8 cellular contexts compared by ENCODE assay signal in genomic region chr10:97291357-97292096, GRCh38. TPM values are rescaled to one million over a fixed set of nuclear protein-coding genes. Genes with fewer than 3 reads are reported as not detected.
DNase-seq lines count a peak whose midpoint lies in the region; ATAC-seq and TF ChIP-seq lines count a peak whose summit lies in the region.

No MANE protein-coding gene starts in this region.

- H3K4me3 Mint-ChIP-seq in CD4-positive, alpha-beta memory T cell = peak overlapping the region; percentile 87 to 99 (median 94)
- H3K4me3 Mint-ChIP-seq in mesothelial cell of epicardium = peak overlapping the region; percentile 76

- H3K4me1 Mint-ChIP-seq in CD4-positive, alpha-beta memory T cell = peaks cover 8 to 25% (median 20%) of the 10 kb centered on the region in 4 donors
- H3K4me1 Mint-ChIP-seq in mesothelial cell of epicardium = peaks cover 13% of the 10 kb centered on the region

- intact Hi-C loops in CD4-positive, alpha-beta memory T cell (cut with micrococcal nuclease) = loop anchor here (1.0 to 10.0 kb wide), 6 partner anchors 28 to 843 kb away; partner anchors contain the start of genes EXOSC1, FRAT1, FRAT2 and MMS19
- intact Hi-C loops in colonic mucosa (cut with DNase I) = loop anchor here (5.0 kb wide), 1 partner anchor 41 kb away; the partner anchor contains the start of gene FRAT2

- H3K27me3 Mint-ChIP-seq in CD4-positive, alpha-beta memory T cell = peaks cover 1 to 3% of the 10 kb centered on the region in 2 donors
- H3K27me3 Mint-ChIP-seq in mesothelial cell of epicardium (ENCODE audit: low read depth) = no peaks in the 10 kb centered on the region

- DNase-seq in CD4-positive, alpha-beta memory T cell = no peak
- DNase-seq in NB4 (ENCODE audit: low read depth) (no peak), colonic mucosa (peak; percentile 22), mesothelial cell of epicardium (ENCODE audit: low spot score in 2 of 2, unreplicated experiment in 2 of 2) (peak in 1 of 2 experiments; percentile 7), amniotic stem cell (lab: John Stamatoyannopoulos, UW) (no peak), COLO829 (ENCODE audit: low spot score) (no peak)

- TF ChIP-seq CTCF in NB4 (IDR thresholded peaks at IDR 0.05; ENCODE audit: low read depth, low read length) (no peak), colonic mucosa (IDR thresholded peaks at IDR 0.05) (no peak), mesothelial cell of epicardium (IDR thresholded peaks at IDR 0.05; ENCODE audit: unreplicated experiment) (no peak)

- peak overlapping the region; percentile 79 to 89 for H3K9ac ChIP-seq in colonic mucosa (ENCODE audit: low read depth in 2 of 2, low read length in 2 of 2)

- POLR2A ChIA-PET in CD4-positive, alpha-beta memory T cell (lab: Charles Lee; ENCODE audit: partially characterized antibody) = interaction anchor here (0.8 to 4.5 kb wide), 7 partner anchors 13 to 350 kb away, joined by 3 to 42 read pairs (median 5); partner anchors contain the start of genes FRAT1, FRAT2 and RRP12

- CTCF ChIA-PET in CD4-positive, alpha-beta memory T cell (lab: Charles Lee; ENCODE audit: partially characterized antibody) = interaction anchor here (1.2 to 5.5 kb wide), 5 partner anchors 13 to 112 kb away, joined by 3 to 28 read pairs (median 3); partner anchors contain the start of gene FRAT1

- TF ChIP-seq POLR2A in NB4 (IDR thresholded peaks at IDR 0.05; ENCODE audit: extremely low read depth, insufficient read length) = no peak

- peak overlapping the region; percentile 76 to 85 for H3K4me3 ChIP-seq in CD4-positive, alpha-beta memory T cell (ENCODE audit: low read length in 2 of 2)
- H3K4me3 ChIP-seq in NB4 (ENCODE audit: low read depth, low read length) = peak overlapping the region; percentile 81
- H3K4me3 ChIP-seq in colonic mucosa = peak overlapping the region; percentile 72

- H3K27ac Mint-ChIP-seq in CD4-positive, alpha-beta memory T cell = peak overlapping the region; percentile 84 to 97 (median 88)
- peak overlapping the region; percentile 95 for H3K27ac Mint-ChIP-seq in mesothelial cell of epicardium

- peaks cover 0 to 3% (median 0%) of the 10 kb centered on the region in 8 donors for H3K9me3 Mint-ChIP-seq in CD4-positive, alpha-beta memory T cell
- H3K9me3 Mint-ChIP-seq in mesothelial cell of epicardium = no peaks in the 10 kb centered on the region

- H3K4me1 ChIP-seq in CD4-positive, alpha-beta memory T cell (ENCODE audit: insufficient read depth, low read length) = peaks cover 11% of the 10 kb centered on the region
- no peaks in the 10 kb centered on the region for H3K4me1 ChIP-seq in colonic mucosa

- no peak for ATAC-seq in HG03520 (IDR thresholded peaks at IDR 0.05; ENCODE audit: unreplicated experiment)
- ATAC-seq in HG03378 (IDR thresholded peaks at IDR 0.05; ENCODE audit: unreplicated experiment) = no peak

- no peaks in the 10 kb centered on the region for H3K9me3 ChIP-seq in CD4-positive, alpha-beta memory T cell (ENCODE audit: control insufficient read depth in 1 of 2, low read length in 2 of 2)
- no peaks in the 10 kb centered on the region for H3K9me3 ChIP-seq in colonic mucosa

- H3K36me3 Mint-ChIP-seq in CD4-positive, alpha-beta memory T cell = peaks cover 0 to 8% of the 10 kb centered on the region in 2 donors
- H3K36me3 Mint-ChIP-seq in mesothelial cell of epicardium = peaks cover 2% of the 10 kb centered on the region

- peaks cover 3% of the 10 kb centered on the region for H3K36me3 ChIP-seq in CD4-positive, alpha-beta memory T cell (ENCODE audit: insufficient read depth, low read length)
- no peaks in the 10 kb centered on the region for H3K36me3 ChIP-seq in colonic mucosa

- no peaks in the 10 kb centered on the region for H3K27me3 ChIP-seq in CD4-positive, alpha-beta memory T cell (ENCODE audit: insufficient read depth, low read length)
- H3K27me3 ChIP-seq in colonic mucosa = no peaks in the 10 kb centered on the region

- H3K27ac ChIP-seq in CD4-positive, alpha-beta memory T cell (ENCODE audit: low read depth, low read length) = peak overlapping the region; percentile 78
- H3K27ac ChIP-seq in colonic mucosa = peak overlapping the region; percentile 98

RNA-seq across cellular contexts. Expression of gene ARHGAP19, which starts 0.9 kb away (rescaled TPM):
- total RNA-seq in CD4-positive, alpha-beta memory T cell = 10 to 100 TPM; 17.0 to 19.3 TPM
- polyA plus RNA-seq in CD4-positive, alpha-beta memory T cell = 1 to 10 TPM; 6.8 to 9.4 TPM
- total RNA-seq in colonic mucosa (1 to 10 TPM; 8.0 to 9.8 TPM), mesothelial cell of epicardium (19.4 to 22.8 TPM (median 22.6 TPM) in 3 replicates)

RNA-seq across cellular contexts. Expression of gene FRAT1, which starts 27.5 kb away (rescaled TPM):
- 10 to 100 TPM; 20.2 to 21.8 TPM for total RNA-seq in CD4-positive, alpha-beta memory T cell
- polyA plus RNA-seq in CD4-positive, alpha-beta memory T cell = 10 to 100 TPM in 1 of 2 donors, 1 to 10 TPM in 1; 9.0 to 12.5 TPM
- 1 to 10 TPM; 5.0 to 6.1 TPM for total RNA-seq in colonic mucosa
- 2.4 to 2.9 TPM (median 2.4 TPM) in 3 replicates for total RNA-seq in mesothelial cell of epicardium

RNA-seq across cellular contexts. Expression of gene FRAT2, which starts 43.0 kb away (rescaled TPM):
- total RNA-seq in CD4-positive, alpha-beta memory T cell = 10 to 100 TPM; 28.7 to 30.4 TPM
- polyA plus RNA-seq in CD4-positive, alpha-beta memory T cell = 10 to 100 TPM; 13.1 to 15.6 TPM
- total RNA-seq in colonic mucosa (10 to 100 TPM; 34.3 to 53.1 TPM), mesothelial cell of epicardium (8.9 to 9.2 TPM (median 9.0 TPM) in 3 replicates)
